ENCODE assay signal across 9 cellular contexts in genomic region chr10:117721883-117722282, GRCh38.
"Had no signal": no experiment of that assay in that cellular context is flagged by ENCODE, and none has a peak within 500 bp of the region (broad histone marks: within the 10 kb centered on the region; RNA-seq: fewer than 3 reads in every experiment).

No MANE protein-coding gene starts in this region.

- H3K27ac ChIP-seq: GM23248, HL-60 had no signal

- H3K4me3 Mint-ChIP-seq: IgD-negative memory B cell had no signal

- H2AFZ ChIP-seq: GM23248 had no signal

- FAIRE-seq: H1, H54, HepG2, K562 had no signal

- H3K4me1 Mint-ChIP-seq: IgD-negative memory B cell had no signal

- H3K27ac Mint-ChIP-seq: H9, IgD-negative memory B cell had no signal

- H3K9me3 Mint-ChIP-seq: H9 had no signal

- H3K4me3 ChIP-seq: GM23248, K562 had no signal

- H3K36me3 Mint-ChIP-seq: IgD-negative memory B cell had no signal

- DNase-seq: GM23248, HCEC 1CT had no signal

- ATAC-seq: HepG2, K562 had no signal

- H3K9ac ChIP-seq: GM23248 had no signal
